ENCODE assay signal across 24 cellular contexts in the genomic region with DNA sequence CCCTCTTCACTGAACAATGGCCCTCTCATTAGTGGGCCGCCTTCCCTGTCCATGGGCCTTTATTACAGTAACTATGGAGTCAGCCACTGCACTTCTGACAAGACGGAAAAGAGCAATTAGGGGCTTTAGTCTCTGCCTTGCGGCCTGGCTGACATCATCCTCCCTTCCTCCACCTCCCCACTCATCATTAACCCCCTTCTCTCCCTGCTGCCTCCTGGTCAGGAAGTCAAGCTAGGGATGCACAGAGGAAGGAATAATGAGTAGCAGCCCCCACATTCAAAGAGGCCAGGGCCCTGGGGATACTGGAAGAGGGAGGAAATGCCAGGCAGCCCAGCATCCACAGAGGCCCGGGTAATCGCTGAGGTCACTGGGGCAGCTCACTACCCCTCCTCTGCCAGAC.
DNase-seq lines count a peak whose midpoint lies in the region; ATAC-seq and TF ChIP-seq lines count a peak whose summit lies in the region.
"Had no signal": no experiment of that assay in that cellular context is flagged by ENCODE, and none has a peak within 500 bp of the region (broad histone marks: within the 10 kb centered on the region; RNA-seq: fewer than 3 reads in every experiment).

No MANE protein-coding gene starts in this region.

- no peak for ATAC-seq in GM21526 (IDR thresholded peaks at IDR 0.05; ENCODE audit: low FRiP score, unreplicated experiment)
- ATAC-seq: CD8-positive, alpha-beta T cell; Panc1 had no signal

- H3K36me3 Mint-ChIP-seq in brain: no peaks in the 10 kb centered on the region
- H3K36me3 Mint-ChIP-seq: CD8-positive, alpha-beta T cell had no signal

- no peak for TF ChIP-seq CTCF in brain (conservative IDR thresholded peaks at IDR 0.05)

- H3K9me3 Mint-ChIP-seq in brain: peaks cover 0 to 3% (median 0%) of the 10 kb centered on the region in 5 experiments
- H3K9me3 Mint-ChIP-seq: IgD-negative memory B cell had no signal

- H3K4me3 Mint-ChIP-seq in brain: no peak overlapping the region
- H3K4me3 Mint-ChIP-seq: B cell; CD8-positive, alpha-beta T cell; IgD-negative memory B cell had no signal

- DNase-seq in COLO829 (ENCODE audit: low spot score) (peak; percentile 54), NCI-H2227 treated with DMSO at 0.1 percent for 48 hours (lab: John Stamatoyannopoulos, UW) (peak; percentile 27), pons (ENCODE audit: low spot score) (peak; percentile 14), OCI-M2 (lab: John Stamatoyannopoulos, UW; ENCODE audit: unreplicated experiment) (no peak), NCI-H345 treated with DMSO at 0.1 percent for 48 hours (lab: John Stamatoyannopoulos, UW; ENCODE audit: unreplicated experiment) (no peak), activated gamma-delta T cell (lab: John Stamatoyannopoulos, UW) (no peak)
- DNase-seq: CD8-positive, alpha-beta T cell; DMS 273 treated with DMSO at 0.1 percent for 48 hours; DMS79 treated with DMSO at 0.1 percent for 48 hours; NCI-H1092 treated with DMSO at 0.1 percent for 48 hours; NCI-H1436; NCI-H187; NCI-H2081 treated with DMSO at 0.1 percent for 48 hours; NCI-H2171; NCI-H446; NCI-H524 treated with DMSO at 0.1 percent for 48 hours; NCI-H82; NK-92 treated with Interleukin-12 subunit alpha and Interleukin-12 subunit beta, amount 100 ng/mL, for 24 hours; SHP77 treated with DMSO at 0.1 percent for 48 hours had no signal

- H3K27me3 Mint-ChIP-seq in brain: no peaks in the 10 kb centered on the region

- peak overlapping the region in 3 of 5 experiments; percentile 9 to 91 (median 74) for H3K27ac Mint-ChIP-seq in brain
- H3K27ac Mint-ChIP-seq: B cell; CD8-positive, alpha-beta T cell; IgD-negative memory B cell had no signal

- H3K4me1 Mint-ChIP-seq in brain: peaks cover 6% of the 10 kb centered on the region
- H3K4me1 Mint-ChIP-seq: B cell, IgD-negative memory B cell had no signal

Comparison
In these comparisons a context has a peak if more than half of its experiments do, and no peak if none do; other contexts are left out.
1. DNase-seq: peak in COLO829 (single experiment), NCI-H2227 treated with DMSO at 0.1 percent for 48 hours (single experiment) and pons (single experiment); none in OCI-M2 (single experiment), NCI-H345 treated with DMSO at 0.1 percent for 48 hours (single experiment) and activated gamma-delta T cell (single experiment).